1 cellular context compared by ENCODE assay signal in the genomic region with DNA sequence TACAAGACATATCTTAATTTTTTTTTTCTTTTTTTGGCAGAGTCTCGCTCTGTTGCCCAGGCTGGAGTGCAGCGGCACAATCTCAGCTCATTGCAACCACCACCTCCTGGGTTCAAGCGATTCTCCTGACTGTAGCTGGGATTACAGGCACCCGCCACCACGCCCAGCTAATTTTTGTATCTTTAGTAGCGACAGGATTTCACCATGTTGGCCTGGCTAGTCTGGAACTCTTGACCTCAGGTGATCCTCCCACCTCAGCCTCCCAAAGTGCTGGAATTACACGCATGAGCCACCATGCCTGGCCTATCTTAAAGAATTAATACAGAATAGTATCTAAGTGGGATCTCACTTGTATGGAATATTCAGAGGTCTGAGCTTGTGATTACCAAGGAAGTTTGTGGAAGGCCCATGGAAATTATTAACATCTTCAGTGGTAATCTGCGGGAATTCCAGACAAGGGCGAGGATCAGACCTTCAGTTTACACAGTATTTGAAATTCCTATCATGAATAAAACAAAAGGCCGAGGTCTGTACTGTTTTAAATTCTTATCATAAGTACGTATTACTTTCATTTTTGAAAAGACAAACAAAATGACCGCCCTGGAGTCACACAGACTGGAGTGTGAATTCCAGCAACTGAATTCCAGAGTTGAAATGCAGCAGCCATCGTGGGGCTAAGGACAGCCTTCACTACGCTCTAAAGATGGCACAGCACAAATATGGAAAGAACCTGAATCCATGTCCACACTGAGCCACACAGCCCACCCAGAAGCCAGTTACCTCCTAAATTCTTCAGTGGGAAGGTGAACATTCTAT.
TF ChIP-seq lines count a peak whose summit lies in the region.

No MANE protein-coding gene starts in this region.

TF ChIP-seq in IMR-90, 13 proteins besides CTCF, POLR2A, EP300 and RAD21:
- TF ChIP-seq MAFK (IDR thresholded peaks at IDR 0.05; ENCODE audit: low read depth, low read length) (no peak), FOS (IDR thresholded peaks at IDR 0.05; ENCODE audit: low read depth, low read length) (no peak), BHLHE40 (IDR thresholded peaks at IDR 0.05; ENCODE audit: low read depth, low read length) (no peak), NFE2L2 (IDR thresholded peaks at IDR 0.05; ENCODE audit: low read depth, low read length) (no peak), CEBPB (IDR thresholded peaks at IDR 0.05; ENCODE audit: low read depth, low read length) (no peak), MAZ (IDR thresholded peaks at IDR 0.05; ENCODE audit: borderline replicate concordance, low read depth, low read length) (no peak)
- TF ChIP-seq, protein P1, sequence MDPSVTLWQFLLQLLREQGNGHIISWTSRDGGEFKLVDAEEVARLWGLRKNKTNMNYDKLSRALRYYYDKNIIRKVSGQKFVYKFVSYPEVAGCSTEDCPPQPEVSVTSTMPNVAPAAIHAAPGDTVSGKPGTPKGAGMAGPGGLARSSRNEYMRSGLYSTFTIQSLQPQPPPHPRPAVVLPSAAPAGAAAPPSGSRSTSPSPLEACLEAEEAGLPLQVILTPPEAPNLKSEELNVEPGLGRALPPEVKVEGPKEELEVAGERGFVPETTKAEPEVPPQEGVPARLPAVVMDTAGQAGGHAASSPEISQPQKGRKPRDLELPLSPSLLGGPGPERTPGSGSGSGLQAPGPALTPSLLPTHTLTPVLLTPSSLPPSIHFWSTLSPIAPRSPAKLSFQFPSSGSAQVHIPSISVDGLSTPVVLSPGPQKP (IDR thresholded peaks at IDR 0.05; ENCODE audit: borderline replicate concordance, low read depth, low read length), result no peak
